ENCODE assay signal across 16 cellular contexts in the genomic region with DNA sequence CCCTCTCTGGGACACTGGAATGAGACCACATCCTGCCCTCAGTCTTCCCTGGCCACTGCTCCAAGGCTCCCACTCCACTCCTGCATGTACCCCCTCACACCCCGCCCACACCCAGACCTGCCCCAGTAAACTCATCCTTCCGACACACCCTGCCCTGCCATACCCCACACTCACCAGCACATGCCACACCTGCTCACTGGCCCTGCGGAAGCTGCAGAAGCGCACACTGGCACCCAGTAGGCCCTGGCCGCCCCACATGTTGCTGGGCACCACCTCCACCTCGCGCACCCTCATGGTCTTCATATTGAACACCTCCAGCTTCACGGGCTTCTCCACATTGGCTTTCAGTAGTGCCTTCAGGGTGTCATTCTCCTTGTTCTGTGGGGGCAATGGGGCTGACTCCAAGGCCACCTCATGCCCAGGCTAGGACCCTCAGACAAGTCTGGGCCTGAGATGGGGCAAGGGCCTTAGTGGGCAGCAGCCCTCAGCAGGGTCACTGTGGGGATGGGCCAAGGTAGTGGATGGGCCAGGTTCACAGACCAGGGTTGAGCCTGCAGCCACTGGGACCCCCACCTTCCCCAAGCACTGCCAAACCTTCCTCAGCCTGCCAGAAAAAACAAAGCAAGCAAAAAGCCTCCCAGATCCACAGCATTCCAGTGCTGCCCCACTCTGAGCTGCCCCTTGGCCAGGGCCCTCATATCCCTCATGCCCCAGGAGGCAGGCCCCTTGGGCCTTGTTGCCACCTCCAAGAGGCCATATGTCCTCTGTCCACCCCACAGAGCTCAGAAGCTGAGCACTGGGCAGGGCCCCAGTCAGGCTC. TPM values are rescaled to one million over a fixed set of nuclear protein-coding genes. Genes with fewer than 3 reads are reported as not detected.
A peak's percentile ranks its signal among the peaks of the same experiment; 100 is the strongest.
DNase-seq lines count a peak whose midpoint lies in the region; ATAC-seq and TF ChIP-seq lines count a peak whose summit lies in the region.
"Had no signal": no experiment of that assay in that cellular context is flagged by ENCODE, and none has a peak within 500 bp of the region (broad histone marks: within the 10 kb centered on the region; RNA-seq: fewer than 3 reads in every experiment).

No MANE protein-coding gene starts in this region.

- H3K27ac ChIP-seq in BLaER1: 0 out of 2 replicates have a peak overlapping the region, but pooled peaks have one; percentile 38
- H3K27ac ChIP-seq in CD8-positive, alpha-beta T cell (ENCODE audit: low read depth, low read length): no peak overlapping the region
- peak overlapping the region; percentile 17 to 54 for H3K27ac ChIP-seq in ascending aorta
- peak overlapping the region in 2 of 4 donors; percentile 1 to 2 for H3K27ac ChIP-seq in esophagus squamous epithelium
- peak overlapping the region in 1 of 2 donors; percentile 96 for H3K27ac ChIP-seq in coronary artery
- H3K27ac ChIP-seq: sigmoid colon had no signal

- peaks cover 30% of the 10 kb centered on the region for H3K36me3 Mint-ChIP-seq in CD8-positive, alpha-beta T cell
- H3K36me3 Mint-ChIP-seq in neural crest cell (ENCODE audit: low read depth): no peaks in the 10 kb centered on the region

- H3K36me3 ChIP-seq in BLaER1: peaks cover 40% of the 10 kb centered on the region
- H3K36me3 ChIP-seq in CD8-positive, alpha-beta T cell (ENCODE audit: insufficient read depth, low read length): peaks cover 14% of the 10 kb centered on the region
- peaks cover 27 to 32% of the 10 kb centered on the region in 2 donors for H3K36me3 ChIP-seq in ascending aorta
- H3K36me3 ChIP-seq in esophagus squamous epithelium: peaks cover 21 to 40% (median 25%) of the 10 kb centered on the region in 3 donors

- no peak overlapping the region for H3K9ac ChIP-seq in BLaER1

- peaks cover 42% of the 10 kb centered on the region for H3K4me1 Mint-ChIP-seq in CD8-positive, alpha-beta T cell (ENCODE audit: low read depth)
- peaks cover 29% of the 10 kb centered on the region for H3K4me1 Mint-ChIP-seq in neural crest cell

- H3K9me3 ChIP-seq in BLaER1 (no peaks in the 10 kb centered on the region), ascending aorta (no peaks in the 10 kb centered on the region), esophagus squamous epithelium (no peaks in the 10 kb centered on the region)
- no peaks in the 10 kb centered on the region for H3K9me3 ChIP-seq in CD8-positive, alpha-beta T cell (ENCODE audit: low read length)
- H3K9me3 ChIP-seq: sigmoid colon had no signal

- no peaks in the 10 kb centered on the region for H3K27me3 ChIP-seq in BLaER1
- H3K27me3 ChIP-seq in CD8-positive, alpha-beta T cell (ENCODE audit: insufficient read depth, low read length): no peaks in the 10 kb centered on the region
- H3K27me3 ChIP-seq in ascending aorta: no peaks in the 10 kb centered on the region
- H3K27me3 ChIP-seq in esophagus squamous epithelium: no peaks in the 10 kb centered on the region
- H3K27me3 ChIP-seq: sigmoid colon had no signal

- no peak for TF ChIP-seq POLR2A in esophagus squamous epithelium (IDR thresholded peaks at IDR 0.05)

- H3K4me3 Mint-ChIP-seq in CD8-positive, alpha-beta T cell: no peak overlapping the region
- peak overlapping the region; percentile 56 for H3K4me3 Mint-ChIP-seq in neural crest cell

- no peak overlapping the region for H3K4me2 ChIP-seq in BLaER1

- CTCF ChIA-PET in CD8-positive, alpha-beta T cell (lab: Charles Lee): interaction anchor here (0.9 to 19.1 kb wide), 4 partner anchors 10 to 187 kb away, joined by 3 to 198 read pairs (median 6); no protein-coding TSS in a partner anchor

- intact Hi-C loops in CD8-positive, alpha-beta T cell (cut with DNase I, micrococcal nuclease): no loop called here
- intact Hi-C loops in ascending aorta (cut with DNase I) (loop anchor here (10.0 kb wide), 1 partner anchor 282 kb away; a partner anchor contains a TSS), esophagus squamous epithelium (cut with DNase I) (loop anchor here (10.0 kb wide), 1 partner anchor 182 kb away; a partner anchor contains a TSS)

- no peaks in the 10 kb centered on the region for H3K27me3 Mint-ChIP-seq in CD8-positive, alpha-beta T cell (ENCODE audit: low read depth)
- H3K27me3 Mint-ChIP-seq in neural crest cell (ENCODE audit: low read depth): no peaks in the 10 kb centered on the region

- ATAC-seq in CD8-positive, alpha-beta T cell: no peak

- peak in 1 of 7 experiments; percentile 8 for DNase-seq in CD8-positive, alpha-beta T cell
- DNase-seq in ascending aorta (ENCODE audit: low spot score in 2 of 2): no peak
- DNase-seq in neural crest cell (ENCODE audit: low read depth, low spot score): no peak
- no peak for DNase-seq in esophagus squamous epithelium (lab: John Stamatoyannopoulos, UW)
- no peak for DNase-seq in activated gamma-delta T cell (lab: John Stamatoyannopoulos, UW)
- DNase-seq in DMS79 treated with DMSO at 0.1 percent for 48 hours (lab: John Stamatoyannopoulos, UW): no peak
- DNase-seq in coronary artery (ENCODE audit: low spot score): no peak
- DNase-seq: activated CD4-positive, CD25-positive, alpha-beta regulatory T cell treated with anti-CD3 and anti-CD28 coated beads, Interleukin-2, amount 50 U/mL, for 72 hours; effector CD8-positive, alpha-beta T cell; hippocampal formation; NCI-H1105; NCI-H82; nucleus accumbens; sigmoid colon had no signal

- peak overlapping the region; percentile 45 for H3K27ac Mint-ChIP-seq in CD8-positive, alpha-beta T cell
- H3K27ac Mint-ChIP-seq in neural crest cell (ENCODE audit: unreplicated experiment): no peak overlapping the region

- no peak for TF ChIP-seq CTCF in CD8-positive, alpha-beta T cell (IDR thresholded peaks at IDR 0.05)
- TF ChIP-seq CTCF in ascending aorta (IDR thresholded peaks at IDR 0.05) (no peak), neural crest cell (conservative IDR thresholded peaks at IDR 0.05) (no peak), esophagus squamous epithelium (IDR thresholded peaks at IDR 0.05) (no peak), coronary artery (IDR thresholded peaks at IDR 0.05) (no peak)

- H3K4me1 ChIP-seq in BLaER1 (peaks cover 25% of the 10 kb centered on the region), ascending aorta (peaks cover 0 to 21% of the 10 kb centered on the region in 2 donors), esophagus squamous epithelium (peaks cover 18 to 60% (median 23%) of the 10 kb centered on the region in 3 donors)
- peaks cover 16% of the 10 kb centered on the region for H3K4me1 ChIP-seq in CD8-positive, alpha-beta T cell (ENCODE audit: insufficient read depth, low read length)

- H3K4me3 ChIP-seq in BLaER1 (no peak overlapping the region), ascending aorta (no peak overlapping the region), esophagus squamous epithelium (no peak overlapping the region), coronary artery (no peak overlapping the region)
- H3K4me3 ChIP-seq in CD8-positive, alpha-beta T cell (ENCODE audit: low read depth, low read length): no peak overlapping the region
- H3K4me3 ChIP-seq: sigmoid colon had no signal

- WGBS in esophagus squamous epithelium, 2 donors: 90 to 91% methylated on average over 8 of the region's 8 CpGs

- POLR2A ChIA-PET in CD8-positive, alpha-beta T cell (lab: Charles Lee): no interaction called here

- no peaks in the 10 kb centered on the region for H3K9me3 Mint-ChIP-seq in CD8-positive, alpha-beta T cell
- no peaks in the 10 kb centered on the region for H3K9me3 Mint-ChIP-seq in neural crest cell

- peaks cover 88% of the 10 kb centered on the region for H4K20me1 ChIP-seq in BLaER1

RNA-seq across cellular contexts. Expression of a gene that starts 4.7 kb away (rescaled TPM):
- total RNA-seq in CD8-positive, alpha-beta T cell: 10 to 100 TPM; 13.9 to 20.2 TPM
- total RNA-seq in ascending aorta (186 TPM), neural crest cell (54.0 TPM in 2 replicates), esophagus squamous epithelium (100 to 1,000 TPM in 1 of 4 donors, 10 to 100 TPM in 3; 26.4 to 102 (median 43.8) TPM)

RNA-seq across cellular contexts. Expression of a gene that starts 4.8 kb away (rescaled TPM):
- total RNA-seq in CD8-positive, alpha-beta T cell: 1 to 10 TPM; 1.8 to 2.3 TPM
- total RNA-seq in ascending aorta (0.43 TPM), neural crest cell (6.8 and 8.2 TPM in 2 replicates), esophagus squamous epithelium (1 to 10 TPM; 1.6 to 2.9 (median 2.5) TPM)

RNA-seq across cellular contexts. Expression of a gene that starts 50.7 kb away (rescaled TPM):
- total RNA-seq in CD8-positive, alpha-beta T cell: 100 to 1,000 TPM; 535 TPM
- 176 TPM for total RNA-seq in ascending aorta
- 2.4 TPM in 2 replicates for total RNA-seq in neural crest cell
- total RNA-seq in esophagus squamous epithelium: 10 to 100 TPM; 11.9 to 35.6 (median 19.7) TPM

RNA-seq across cellular contexts. Expression of a gene that starts 50.9 kb away (rescaled TPM):
- total RNA-seq in CD8-positive, alpha-beta T cell: 100 to 1,000 TPM; 102 to 103 TPM
- 81.0 TPM for total RNA-seq in ascending aorta
- 44.7 and 47.2 TPM in 2 replicates for total RNA-seq in neural crest cell
- 10 to 100 TPM in 3 of 4 donors, 1 to 10 TPM in 1; 9.7 to 25.9 (median 19.4) TPM for total RNA-seq in esophagus squamous epithelium

RNA-seq across cellular contexts. Expression of a gene that starts 51.0 kb away (rescaled TPM):
- under 1 TPM; 0.08 to 0.11 TPM for total RNA-seq in CD8-positive, alpha-beta T cell
- total RNA-seq in ascending aorta: not detected
- total RNA-seq in neural crest cell: 0.48 and 0.63 TPM in 2 replicates
- total RNA-seq in esophagus squamous epithelium: under 1 TPM in 2 of 4 donors, not detected in 2; under 0.01 to 0.04 TPM
- total RNA-seq: SK-MEL-5 had no signal

Comparison
In these comparisons a context has a peak if more than half of its experiments do, and no peak if none do; other contexts are left out.
1. intact Hi-C loops: an anchor here in ascending aorta (10.0 kb wide) and esophagus squamous epithelium (10.0 kb wide); none called in CD8-positive, alpha-beta T cell.